Comparison of ENCODE assay signal across 14 cellular contexts in genomic region chr10:69710008-69710905, GRCh38.
DNase-seq lines count a peak whose midpoint lies in the region; ATAC-seq, FAIRE-seq and TF ChIP-seq lines count a peak whose summit lies in the region.
"Had no signal": no experiment of that assay in that cellular context is flagged by ENCODE, and none has a peak within 500 bp of the region (broad histone marks: within the 10 kb centered on the region; RNA-seq: fewer than 3 reads in every experiment).

No MANE protein-coding gene starts in this region.

- CTCF ChIA-PET in WTC11 (lab: Charles Lee) = interaction anchor here (1.1 to 2.2 kb wide), 7 partner anchors 13 to 204 kb away, joined by 3 to 11 read pairs (median 6); no protein-coding TSS in a partner anchor

- no peak for FAIRE-seq in small intestine (lab: Jason Lieb, UNC)

- no peak overlapping the region for H3K27ac ChIP-seq in small intestine (ENCODE audit: low read depth in 1 of 2, low read length in 1 of 2)
- H3K27ac ChIP-seq: RWPE1 had no signal

- no peak overlapping the region for H3K4me3 ChIP-seq in small intestine (ENCODE audit: low read depth in 1 of 2, low read length in 2 of 2)

- H3K27me3 ChIP-seq in small intestine (ENCODE audit: control insufficient read depth in 2 of 2, insufficient read depth in 2 of 2, low read length in 2 of 2) = no peaks in the 10 kb centered on the region

- H3K36me3 Mint-ChIP-seq in WTC11 = peaks cover 7% of the 10 kb centered on the region; the same call in 1 of the 2 replicates
- H3K36me3 Mint-ChIP-seq: CD14-positive monocyte had no signal

- H3K9me3 ChIP-seq in small intestine (ENCODE audit: control insufficient read depth, low read depth) = no peaks in the 10 kb centered on the region

- H3K4me1 ChIP-seq in small intestine (ENCODE audit: control insufficient read depth in 2 of 2, insufficient read depth in 1 of 2, low read depth in 1 of 2, low read length in 1 of 2) = no peaks in the 10 kb centered on the region

- POLR2A ChIA-PET in WTC11 (lab: Charles Lee) = no interaction called here

- no peak overlapping the region for H3K4me3 Mint-ChIP-seq in WTC11
- H3K4me3 Mint-ChIP-seq: CD14-positive monocyte had no signal

- ATAC-seq in WTC11 (peak; percentile 68), HG03159 (IDR thresholded peaks at IDR 0.05; ENCODE audit: unreplicated experiment) (no peak), HG02973 (IDR thresholded peaks at IDR 0.05; ENCODE audit: unreplicated experiment) (no peak)
- ATAC-seq: HCT116 had no signal

- no peaks in the 10 kb centered on the region for H3K36me3 ChIP-seq in small intestine (ENCODE audit: control insufficient read depth in 2 of 2, insufficient read depth in 2 of 2, low read length in 2 of 2)

- DNase-seq in DMS79 treated with DMSO at 0.1 percent for 48 hours (lab: John Stamatoyannopoulos, UW) (peak; percentile 14), WTC11 (ENCODE audit: low spot score) (no peak), mesenteric fat pad (ENCODE audit: low spot score) (peak; percentile 37), small intestine (peak; percentile 45)
- DNase-seq in stimulated activated CD8-positive, alpha-beta memory T cell treated with anti-CD3 and anti-CD28 coated beads, Interleukin-4, amount 100 ng/mL, for 48 hours = no peak
- DNase-seq: DMS 273 treated with DMSO at 0.1 percent for 48 hours, NCI-H1930, NCI-H2171 treated with DMSO at 0.1 percent for 48 hours, NCI-H748 treated with DMSO at 0.1 percent for 48 hours had no signal

- TF ChIP-seq CTCF in WTC11 (IDR thresholded peaks at IDR 0.05) = no peak

- H3K4me1 Mint-ChIP-seq in WTC11 = peaks cover 20% of the 10 kb centered on the region
- H3K4me1 Mint-ChIP-seq: CD14-positive monocyte had no signal

- H3K27ac Mint-ChIP-seq in WTC11 = no peak overlapping the region

- H3K9me3 Mint-ChIP-seq in WTC11 = peaks cover 15% of the 10 kb centered on the region

- H3K27me3 Mint-ChIP-seq in WTC11 (ENCODE audit: low read depth) = peaks cover 17% of the 10 kb centered on the region

- WGBS in small intestine, 3 donors = 70 to 78% (median 73%) methylated on average over 10 of the region's 10 CpGs

TF ChIP-seq in WTC11, 78 proteins besides CTCF, POLR2A, EP300 and RAD21:
- no peak for TF ChIP-seq NFE2L1 (CRISPR knock-in tag; IDR thresholded peaks at IDR 0.05)
- no peak for TF ChIP-seq OVOL2 (CRISPR knock-in tag; IDR thresholded peaks at IDR 0.05; ENCODE audit: borderline replicate concordance)
- TF ChIP-seq NFYB (CRISPR knock-in tag; conservative IDR thresholded peaks at IDR 0.05; ENCODE audit: low read depth) = no peak
- TF ChIP-seq ESRRA (CRISPR knock-in tag; IDR thresholded peaks at IDR 0.05; ENCODE audit: borderline replicate concordance) = no peak
- TF ChIP-seq AFF4 (CRISPR knock-in tag; IDR thresholded peaks at IDR 0.05; ENCODE audit: borderline replicate concordance) = no peak
- no peak for TF ChIP-seq CREB1 (CRISPR knock-in tag; IDR thresholded peaks at IDR 0.05)
- TF ChIP-seq, protein P1, sequence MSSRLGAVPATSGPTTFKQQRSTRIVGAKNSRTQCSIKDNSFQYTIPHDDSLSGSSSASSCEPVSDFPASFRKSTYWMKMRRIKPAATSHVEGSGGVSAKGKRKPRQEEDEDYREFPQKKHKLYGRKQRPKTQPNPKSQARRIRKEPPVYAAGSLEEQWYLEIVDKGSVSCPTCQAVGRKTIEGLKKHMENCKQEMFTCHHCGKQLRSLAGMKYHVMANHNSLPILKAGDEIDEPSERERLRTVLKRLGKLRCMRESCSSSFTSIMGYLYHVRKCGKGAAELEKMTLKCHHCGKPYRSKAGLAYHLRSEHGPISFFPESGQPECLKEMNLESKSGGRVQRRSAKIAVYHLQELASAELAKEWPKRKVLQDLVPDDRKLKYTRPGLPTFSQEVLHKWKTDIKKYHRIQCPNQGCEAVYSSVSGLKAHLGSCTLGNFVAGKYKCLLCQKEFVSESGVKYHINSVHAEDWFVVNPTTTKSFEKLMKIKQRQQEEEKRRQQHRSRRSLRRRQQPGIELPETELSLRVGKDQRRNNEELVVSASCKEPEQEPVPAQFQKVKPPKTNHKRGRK (CRISPR knock-in tag; IDR thresholded peaks at IDR 0.05; ENCODE audit: borderline replicate concordance) = no peak
- no peak for TF ChIP-seq JUN (CRISPR knock-in tag; IDR thresholded peaks at IDR 0.05)
- no peak for TF ChIP-seq SOX15 (CRISPR knock-in tag; IDR thresholded peaks at IDR 0.05)
- TF ChIP-seq ZNF396 (CRISPR knock-in tag; IDR thresholded peaks at IDR 0.05; ENCODE audit: borderline replicate concordance) = no peak
- TF ChIP-seq FOXK1 (CRISPR knock-in tag; IDR thresholded peaks at IDR 0.05) = no peak

Comparison
In these comparisons a context has a peak if more than half of its experiments do, and no peak if none do; other contexts are left out.
1. DNase-seq: peak in DMS79 treated with DMSO at 0.1 percent for 48 hours (single experiment), mesenteric fat pad (single experiment) and small intestine (single experiment); none in WTC11 (single experiment) and stimulated activated CD8-positive, alpha-beta memory T cell treated with anti-CD3 and anti-CD28 coated beads, Interleukin-4, amount 100 ng/mL, for 48 hours (single experiment).